8 cellular contexts compared by ENCODE assay signal in genomic region chr16:57186630-57187507, GRCh38. TPM values are rescaled to one million over a fixed set of nuclear protein-coding genes. Genes with fewer than 3 reads are reported as not detected.
DNase-seq lines count a peak whose midpoint lies in the region; ATAC-seq and TF ChIP-seq lines count a peak whose summit lies in the region.

No MANE protein-coding gene starts in this region.

- H3K9me3 Mint-ChIP-seq in CD14-positive monocyte: no peaks in the 10 kb centered on the region

- H3K27me3 ChIP-seq in gastroesophageal sphincter (no peaks in the 10 kb centered on the region), ovary (no peaks in the 10 kb centered on the region)

- H3K4me3 Mint-ChIP-seq in CD14-positive monocyte: peak overlapping the region; percentile 100

- TF ChIP-seq CTCF in CD14-positive monocyte (IDR thresholded peaks at IDR 0.05): no peak
- TF ChIP-seq CTCF in NB4 (IDR thresholded peaks at IDR 0.05; ENCODE audit: low read depth, low read length): no peak
- TF ChIP-seq CTCF in gastroesophageal sphincter (IDR thresholded peaks at IDR 0.05): no peak
- TF ChIP-seq CTCF in ovary (IDR thresholded peaks at IDR 0.05): no peak

- ATAC-seq in GM19395 (IDR thresholded peaks at IDR 0.05; ENCODE audit: unreplicated experiment): peak; percentile 2
- ATAC-seq in gastroesophageal sphincter: no peak
- ATAC-seq in GM18520 (IDR thresholded peaks at IDR 0.05; ENCODE audit: unreplicated experiment): no peak
- no peak for ATAC-seq in GM19397 (IDR thresholded peaks at IDR 0.05; ENCODE audit: unreplicated experiment)

- DNase-seq in CD14-positive monocyte (ENCODE audit: low spot score) (no peak), NB4 (ENCODE audit: low read depth) (peak; percentile 45), ovary (peak; percentile 29 to 55 (median 38))
- DNase-seq in activated effector memory CD4-positive, alpha-beta T cell treated with anti-CD3 and anti-CD28 coated beads, Interleukin-2, amount 50 U/mL, for 16 hours: peak; percentile 71

- no peaks in the 10 kb centered on the region for H3K36me3 ChIP-seq in gastroesophageal sphincter
- no peaks in the 10 kb centered on the region for H3K36me3 ChIP-seq in ovary

- peak overlapping the region; percentile 92 to 98 (median 96) for H3K27ac Mint-ChIP-seq in CD14-positive monocyte

- peaks cover 44% of the 10 kb centered on the region for H3K4me1 Mint-ChIP-seq in CD14-positive monocyte

- H3K27ac ChIP-seq in gastroesophageal sphincter (peak overlapping the region; percentile 64 to 97 (median 97)), ovary (peak overlapping the region; percentile 71 to 85)

- H3K27me3 Mint-ChIP-seq in CD14-positive monocyte (ENCODE audit: low read depth in 3 of 3): no peaks in the 10 kb centered on the region

- WGBS in gastroesophageal sphincter (ENCODE audit: low coverage in 1 of 2), 2 donors: 0% methylated on average over 5 to 21 of the region's 31 CpGs
- WGBS in ovary, 3 donors: 0 to 1% (median 1%) methylated on average over 31 of the region's 31 CpGs

- H3K9me3 ChIP-seq in gastroesophageal sphincter (no peaks in the 10 kb centered on the region), ovary (no peaks in the 10 kb centered on the region)

- intact Hi-C loops in CD14-positive monocyte (cut with micrococcal nuclease) (loop anchor here (5.0 to 10.0 kb wide), 5 partner anchors 58 to 582 kb away; partner anchors contain the start of genes ARL2BP (in 2 of the 2), CIAPIN1 (in 1 of the 2), COQ9 (in 1 of the 2) and HERPUD1 (in 1 of the 2)), ovary (cut with DNase I) (no loop called here)

- no peak for TF ChIP-seq POLR2A in NB4 (IDR thresholded peaks at IDR 0.05; ENCODE audit: extremely low read depth, insufficient read length)
- peak in 1 of 2 donors; percentile 7 for TF ChIP-seq POLR2A in gastroesophageal sphincter (IDR thresholded peaks at IDR 0.05)
- TF ChIP-seq POLR2A in ovary (IDR thresholded peaks at IDR 0.05): no peak

- peaks cover 4 to 10% of the 10 kb centered on the region in 2 donors for H3K36me3 Mint-ChIP-seq in CD14-positive monocyte

- no peak for TF ChIP-seq EP300 in gastroesophageal sphincter (IDR thresholded peaks at IDR 0.05)
- no peak for TF ChIP-seq EP300 in ovary (IDR thresholded peaks at IDR 0.05)

- H3K4me1 ChIP-seq in gastroesophageal sphincter: peaks cover 0 to 68% (median 15%) of the 10 kb centered on the region in 3 donors
- peaks cover 15% of the 10 kb centered on the region for H3K4me1 ChIP-seq in ovary (ENCODE audit: insufficient read depth)

- peak overlapping the region; percentile 95 for H3K4me3 ChIP-seq in NB4 (ENCODE audit: low read depth, low read length)
- peak overlapping the region; percentile 44 to 94 for H3K4me3 ChIP-seq in gastroesophageal sphincter
- H3K4me3 ChIP-seq in ovary: peak overlapping the region; percentile 94

RNA-seq across cellular contexts. Expression of gene RSPRY1, which starts 0.7 kb away (rescaled TPM):
- polyA plus RNA-seq in CD14-positive monocyte: 10 to 100 TPM; 21.3 to 28.3 TPM
- total RNA-seq in gastroesophageal sphincter: 10 to 100 TPM; 28.2 to 31.8 (median 29.5) TPM
- total RNA-seq in ovary: 10 to 100 TPM; 26.8 to 42.1 (median 29.0) TPM
- polyA plus RNA-seq in ovary: 10 to 100 TPM; 15.9 to 22.8 TPM

RNA-seq across cellular contexts. Expression of gene PSME3IP1, which starts 1.0 kb away (rescaled TPM):
- polyA plus RNA-seq in CD14-positive monocyte (10 to 100 TPM; 75.4 to 78.6 TPM), ovary (100 to 1,000 TPM in 1 of 2 donors, 10 to 100 TPM in 1; 46.8 to 147 TPM)
- total RNA-seq in gastroesophageal sphincter (10 to 100 TPM; 54.9 to 80.7 (median 68.1) TPM), ovary (10 to 100 TPM; 38.0 to 79.1 (median 59.3) TPM)

RNA-seq across cellular contexts. Expression of gene ARL2BP, which starts 58.2 kb away (rescaled TPM):
- polyA plus RNA-seq in CD14-positive monocyte (10 to 100 TPM; 84.0 to 84.6 TPM), ovary (10 to 100 TPM; 45.3 to 88.0 TPM)
- total RNA-seq in gastroesophageal sphincter (10 to 100 TPM; 52.5 to 82.2 (median 75.8) TPM), ovary (10 to 100 TPM; 50.0 to 74.3 (median 57.7) TPM)

Comparison
In these comparisons a context has a peak if more than half of its experiments do, and no peak if none do; other contexts are left out.
1. intact Hi-C loops: an anchor here in CD14-positive monocyte (5.0 to 10.0 kb wide); none called in ovary.